In genomic region chr1:89795571-89795970, GRCh38 we compare ENCODE assay signal across 2 cellular contexts. TPM values are rescaled to one million over a fixed set of nuclear protein-coding genes. Genes with fewer than 3 reads are reported as not detected.
DNase-seq lines count a peak whose midpoint lies in the region; ATAC-seq, FAIRE-seq and TF ChIP-seq lines count a peak whose summit lies in the region.
"Not testable (repeated sequence)": the region's sequence is repeated elsewhere in the genome, so short reads cannot be mapped to it uniquely, and the experiment has no call there.

No MANE protein-coding gene starts in this region.

- ATAC-seq in K562: not testable (repeated sequence)

- not testable (repeated sequence) for H3K9me1 ChIP-seq in K562 (ENCODE audit: control insufficient read depth, insufficient read depth, low read length)

- H3K27ac ChIP-seq in HEK293 (ENCODE audit: extremely low read depth, low read depth, low read length); K562 (ENCODE audit: extremely low read depth, low read depth, low read length): not testable (repeated sequence)

- not testable (repeated sequence) for BruUV-seq in K562 (replicated peaks; lab: Mats Ljungman, UMichigan)

- TF ChIP-seq RAD21 in K562 (CRISPR knock-in tag; conservative IDR thresholded peaks at IDR 0.05 in 1 of 2, IDR thresholded peaks at IDR 0.05 in 1 of 2): not testable (repeated sequence)

- not testable (repeated sequence) for H3K4me1 ChIP-seq in HEK293 (ENCODE audit: control insufficient read depth, insufficient read depth, low read length)
- H3K4me1 ChIP-seq in K562 (replicated peaks in 1 of 2; ENCODE audit: control insufficient read depth in 2 of 2, insufficient read depth in 2 of 2, low read length in 2 of 2): peaks cover 0 to 16% of the 10 kb centered on the region in 2 experiments; a peak in 3 of 5 replicates

- 20% methylated on average over 1 of the region's 4 CpGs for WGBS in K562 (ENCODE audit: insufficient coverage, low coverage, missing lambda C conversion rate)

- H3K9ac ChIP-seq in K562 (ENCODE audit: insufficient read depth in 1 of 2, low read depth in 2 of 2, low read length in 2 of 2): not testable (repeated sequence)

- POLR2A ChIA-PET in HEK293 (lab: Yijun Ruan, JAX); K562 (lab: Yijun Ruan, JAX): not testable (repeated sequence)

- not testable (repeated sequence) for H3K9me3 ChIP-seq in HEK293 (ENCODE audit: control insufficient read depth, insufficient read depth, low read depth, low read length); K562 (replicated peaks; ENCODE audit: control insufficient read depth, insufficient read depth, low read depth, low read length)

- not testable (repeated sequence) for TF ChIP-seq CTCF in HEK293 (tag by site-specific recombination; IDR thresholded peaks at IDR 0.05); K562 (IDR thresholded peaks at IDR 0.05 in 2 of 3, conservative IDR thresholded peaks at IDR 0.05 in 1 of 3; ENCODE audit: insufficient read depth in 2 of 3, low read depth in 1 of 3, low read length in 3 of 3)

- H3K79me2 ChIP-seq in K562 (ENCODE audit: control insufficient read depth, insufficient read depth, low read length): not testable (repeated sequence)

- not testable (repeated sequence) for H3K4me2 ChIP-seq in K562 (ENCODE audit: insufficient read depth, low read length)

- not testable (repeated sequence) for H4K20me1 ChIP-seq in K562 (replicated peaks; ENCODE audit: control insufficient read depth, insufficient read depth, low read length)

- CTCF ChIA-PET in HEK293 (lab: Yijun Ruan, JAX): interaction anchor here (0.6 kb wide), 1 partner anchor 427 kb away, joined by 4 read pairs; no protein-coding TSS in a partner anchor
- CTCF ChIA-PET in K562 (lab: Yijun Ruan, JAX; ENCODE audit: low intra/inter-chr PET ratio): not testable (repeated sequence)

- H2AFZ ChIP-seq in K562 (ENCODE audit: low read depth, low read length): not testable (repeated sequence)

- TF ChIP-seq POLR2A in K562 (conservative IDR thresholded peaks at IDR 0.05): not testable (repeated sequence)

- intact Hi-C loops in K562 (cut with micrococcal nuclease): not testable (repeated sequence)

- not testable (repeated sequence) for FAIRE-seq in K562 (lab: Jason Lieb, UNC)

- not testable (repeated sequence) for DNase-seq in K562 (ENCODE audit: extremely low read depth in 1 of 4, low spot score in 3 of 4)

- TF ChIP-seq EP300 in K562 (IDR thresholded peaks at IDR 0.05; ENCODE audit: low read length): not testable (repeated sequence)

- in situ Hi-C loops in K562 (cut with MboI): not testable (repeated sequence)

- H3K36me3 ChIP-seq in HEK293 (ENCODE audit: control insufficient read depth in 2 of 2, insufficient read depth in 1 of 2, low read length in 2 of 2); K562 (ENCODE audit: control insufficient read depth, insufficient read depth, low read length): not testable (repeated sequence)

- H3K27me3 ChIP-seq in K562 (ENCODE audit: control insufficient read depth in 2 of 2, insufficient read depth in 2 of 2, low read length in 2 of 2): not testable (repeated sequence)

- H3K4me3 ChIP-seq in HEK293 (ENCODE audit: low read depth, low read length); K562: not testable (repeated sequence)

TF ChIP-seq in HEK293, 187 proteins besides CTCF, POLR2A, EP300 and RAD21:
- TF ChIP-seq ZNF280D (tag by site-specific recombination; IDR thresholded peaks at IDR 0.05) (0 out of 2 replicates have a peak, but pooled peaks have one; percentile 50), ZNF146 (tag by site-specific recombination; IDR thresholded peaks at IDR 0.05) (peak; percentile 88)

TF ChIP-seq in K562, 482 proteins besides CTCF, POLR2A, EP300 and RAD21:
- TF ChIP-seq BCOR (IDR thresholded peaks at IDR 0.05) (0 out of 2 replicates have a peak, but pooled peaks have one; percentile 23), ZNF146 (CRISPR knock-in tag; IDR thresholded peaks at IDR 0.05; ENCODE audit: unreplicated experiment) (peak; percentile 59)

RNA-seq across cellular contexts. Expression of gene LRRC8D, which starts 25.3 kb away (rescaled TPM):
- total RNA-seq in K562 (2011; cell fraction: chromatin; rRNA removed; ENCODE audit: low replicate concordance): 40.8 and 79.7 TPM in 2 replicates
- 33.0 and 35.8 TPM in 2 replicates for total RNA-seq in K562 (2011; cell fraction: nucleolus; rRNA removed)
- 50.9 and 57.0 TPM in 2 replicates for total RNA-seq in K562 (2011; cell fraction: nucleoplasm; rRNA removed)
- 11.4 and 12.4 TPM in 2 replicates for total RNA-seq in K562 (2014; rRNA removed)
- total RNA-seq in K562 (2014; rRNA removed; fragmentation: Illumina TruSeq; extraction: Trizol): 21.9 and 25.5 TPM in 2 replicates
- 13.6 and 14.7 TPM in 2 replicates for total RNA-seq in K562 (2015; rRNA removed; fragmentation: Illumina TruSeq; extraction: Trizol)
- 22.1 and 25.0 TPM in 2 replicates for total RNA-seq in K562 (2021)
- polyA plus RNA-seq in K562 (2011; rRNA removed): 53.9 and 66.3 TPM in 2 replicates
- polyA plus RNA-seq in K562 (2011; cell fraction: cytosol; rRNA removed): 41.0 and 55.7 TPM in 2 replicates
- polyA plus RNA-seq in K562 (2011; cell fraction: nucleus; rRNA removed): 51.6 and 73.7 TPM in 2 replicates
- 16.6 and 39.2 TPM in 2 replicates for polyA plus RNA-seq in K562 (2012)
- 24.9 and 26.1 TPM in 2 replicates for polyA plus RNA-seq in K562 (2014; fragmentation: Illumina TruSeq; extraction: Trizol)
- polyA plus RNA-seq in K562 (2014; fragmentation: Nextera tagmentation; extraction: Ambion mirVana): 1 to 10 TPM; 3.4 to 7.8 TPM
- 14.7 and 15.9 TPM in 2 replicates for polyA plus RNA-seq in K562 (2014; rRNA removed)
- polyA minus RNA-seq in K562 (2011; rRNA and poly(A)+ RNA removed): 58.4 and 72.6 TPM in 2 replicates
- polyA minus RNA-seq in K562 (2011; cell fraction: cytosol; rRNA and poly(A)+ RNA removed): 33.1 and 35.2 TPM in 2 replicates
- polyA minus RNA-seq in K562 (2011; cell fraction: nucleus; rRNA and poly(A)+ RNA removed): 14.3 and 31.3 TPM in 2 replicates
